ENCODE assay signal across 16 cellular contexts in genomic region chr4:55439023-55439422, GRCh38.
"Had no signal": no experiment of that assay in that cellular context is flagged by ENCODE, and none has a peak within 500 bp of the region (broad histone marks: within the 10 kb centered on the region; RNA-seq: fewer than 3 reads in every experiment).

No MANE protein-coding gene starts in this region.

- H3K9me3 ChIP-seq: neutrophil, sigmoid colon had no signal

- H3K4me1 ChIP-seq: foreskin keratinocyte, parathyroid adenoma, sigmoid colon had no signal

- H3K4me3 ChIP-seq: lung, sigmoid colon had no signal

- H3K79me2 ChIP-seq: parathyroid adenoma had no signal

- ATAC-seq: activated CD4-positive, alpha-beta T cell treated with anti-CD3 and anti-CD28 coated beads for 36 hours; foreskin keratinocyte; left lobe of liver; natural killer cell treated with Interleukin-12 subunit alpha and Interleukin-12 subunit beta and Interleukin-15 and Interleukin-18, amount 100 ng/mL, for 72 hours; stimulated activated naive B cell treated with anti-CD40 and anti-IgM and Interleukin-4, amounts not matched to agents 10 μg/mL and 1 μg/mL and 100 μg/mL, for 72 hours; WTC11 had no signal

- H3K27ac ChIP-seq: foreskin keratinocyte, neutrophil, parathyroid adenoma, sigmoid colon had no signal

- H3K9ac ChIP-seq: parathyroid adenoma had no signal

- DNase-seq: activated CD4-positive, alpha-beta T cell treated with anti-CD3 and anti-CD28 coated beads for 36 hours; activated CD4-positive, alpha-beta T cell treated with anti-CD3 and anti-CD28 coated beads, Interleukin-2, amount 50 U/mL, for 48 hours; amniotic stem cell; caudate nucleus; foreskin keratinocyte; glutamatergic neuron; hypothalamus; sigmoid colon; stimulated activated naive B cell treated with anti-CD40 and anti-IgM and Interleukin-4, amounts not matched to agents 10 μg/mL and 1 μg/mL and 100 μg/mL, for 72 hours; T-helper 2 cell had no signal

- H3K27me3 ChIP-seq: foreskin keratinocyte, neutrophil, sigmoid colon had no signal

- H2AFZ ChIP-seq: parathyroid adenoma had no signal
